Comparison of ENCODE assay signal across 24 cellular contexts in the genomic region with DNA sequence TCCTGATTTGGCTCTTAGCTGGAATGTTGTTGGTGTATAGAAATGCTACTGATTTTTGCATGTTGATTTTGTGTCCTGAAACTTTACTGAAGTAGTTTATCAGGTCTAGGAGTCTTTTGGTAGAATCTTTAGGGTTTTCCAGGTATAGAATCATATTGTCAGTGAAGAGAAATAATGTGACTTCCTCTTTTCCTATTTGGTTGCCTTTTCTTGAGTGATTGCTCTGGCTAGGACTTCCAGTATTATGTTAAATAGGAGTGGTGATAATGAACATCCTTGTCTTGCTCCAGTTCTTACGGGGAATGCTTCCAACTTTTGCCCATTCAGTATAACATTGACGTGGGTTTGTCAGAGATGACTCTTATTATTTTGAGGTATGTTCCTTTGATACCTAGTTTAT.
"Had no signal": no experiment of that assay in that cellular context is flagged by ENCODE, and none has a peak within 500 bp of the region (broad histone marks: within the 10 kb centered on the region; RNA-seq: fewer than 3 reads in every experiment).

No MANE protein-coding gene starts in this region.

- ATAC-seq: effector memory CD8-positive, alpha-beta T cell; esophagus mucosa; gastrocnemius medialis; heart right ventricle; left cardiac atrium; left lung; left ventricle myocardium superior; lower lobe of right lung; mucosa of descending colon had no signal

- H3K36me3 Mint-ChIP-seq: mesothelial cell of epicardium, naive B cell had no signal

- H3K27ac Mint-ChIP-seq: dendritic cell treated with granulocyte-macrophage colony-stimulating factor and Interleukin-4, amounts not matched to agents 40 ng/mL and 50 ng/mL, for 4 days; effector memory CD8-positive, alpha-beta T cell; endodermal cell; mesothelial cell of epicardium; naive B cell had no signal

- H3K4me1 Mint-ChIP-seq: endodermal cell, mesothelial cell of epicardium had no signal

- H3K4me3 Mint-ChIP-seq: dendritic cell treated with granulocyte-macrophage colony-stimulating factor and Interleukin-4, amounts not matched to agents 40 ng/mL and 50 ng/mL, for 4 days; effector memory CD8-positive, alpha-beta T cell; endodermal cell; mesothelial cell of epicardium; naive B cell had no signal

- DNase-seq: colonic mucosa; cortex of kidney; effector CD8-positive, alpha-beta T cell; effector memory CD8-positive, alpha-beta T cell; endodermal cell; erythroblast; esophagus squamous epithelium; foreskin fibroblast; foreskin melanocyte; gastrocnemius medialis; glutamatergic neuron; head of caudate nucleus; heart right ventricle; hippocampal formation; left cardiac atrium; left lung; left ventricle myocardium superior; lower lobe of right lung; mesenchymal stem cell; mucosa of descending colon; naive B cell had no signal

- H3K9me3 Mint-ChIP-seq: effector memory CD8-positive, alpha-beta T cell had no signal
